10 cellular contexts compared by ENCODE assay signal in the genomic region with DNA sequence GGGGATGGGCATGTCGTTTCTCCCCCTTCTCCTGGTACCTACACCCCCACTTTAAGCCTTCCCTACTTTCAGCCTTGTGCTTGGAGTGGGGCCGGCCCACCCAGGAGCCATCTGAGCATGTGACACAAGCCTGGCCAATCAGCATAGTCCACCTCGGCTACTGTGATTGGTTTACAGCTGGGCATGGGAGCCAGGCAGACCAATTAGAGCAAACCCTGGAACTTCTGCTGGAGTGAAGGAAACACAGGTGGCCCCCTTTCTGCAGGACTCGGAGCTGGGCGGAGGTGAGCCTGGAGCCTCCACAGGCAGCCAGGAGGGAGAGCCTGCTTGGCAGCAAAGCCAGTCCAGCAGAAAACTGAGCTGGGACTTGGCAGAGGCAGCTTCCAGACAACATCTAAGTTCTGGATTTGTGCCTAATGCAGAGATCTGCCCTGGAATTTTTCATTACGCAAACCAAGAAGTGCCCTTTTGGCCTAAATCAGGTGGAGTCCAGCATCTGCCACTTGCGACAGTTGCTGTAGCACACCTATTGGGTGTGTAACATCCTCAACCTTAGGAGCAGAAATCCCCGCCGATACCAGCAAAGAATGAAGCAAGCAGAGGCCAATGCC. TPM values are rescaled to one million over a fixed set of nuclear protein-coding genes. Genes with fewer than 3 reads are reported as not detected.
DNase-seq lines count a peak whose midpoint lies in the region; ATAC-seq lines count a peak whose summit lies in the region.
"Had no signal": no experiment of that assay in that cellular context is flagged by ENCODE, and none has a peak within 500 bp of the region (broad histone marks: within the 10 kb centered on the region; RNA-seq: fewer than 3 reads in every experiment).

No MANE protein-coding gene starts in this region.

- no peaks in the 10 kb centered on the region for H3K27me3 Mint-ChIP-seq in activated CD4-positive, alpha-beta memory T cell treated with anti-CD3 and anti-CD28 coated beads for 36 hours

- no peak overlapping the region for H3K27ac Mint-ChIP-seq in activated CD4-positive, alpha-beta memory T cell treated with anti-CD3 and anti-CD28 coated beads for 36 hours

- no peaks in the 10 kb centered on the region for H3K4me1 Mint-ChIP-seq in activated CD4-positive, alpha-beta memory T cell treated with anti-CD3 and anti-CD28 coated beads for 36 hours (ENCODE audit: low read depth)

- intact Hi-C loops in activated CD4-positive, alpha-beta memory T cell treated with anti-CD3 and anti-CD28 coated beads for 36 hours (cut with micrococcal nuclease) = no loop called here

- POLR2A ChIA-PET in activated CD4-positive, alpha-beta memory T cell treated with anti-CD3 and anti-CD28 coated beads for 36 hours (lab: Charles Lee) = no interaction called here

- no peak overlapping the region for H3K4me3 Mint-ChIP-seq in activated CD4-positive, alpha-beta memory T cell treated with anti-CD3 and anti-CD28 coated beads for 36 hours
- H3K4me3 Mint-ChIP-seq: nephron had no signal

- ATAC-seq in HG03045 (IDR thresholded peaks at IDR 0.05; ENCODE audit: unreplicated experiment) = no peak

- DNase-seq in G401 (ENCODE audit: low spot score) (peak; percentile 66), OCI-M1 (lab: John Stamatoyannopoulos, UW) (peak; percentile 23), fibroblast of gingiva (ENCODE audit: low read depth) (peak; percentile 63), pons (ENCODE audit: low spot score) (peak; percentile 22), NCI-H187 treated with DMSO at 0.1 percent for 48 hours (lab: John Stamatoyannopoulos, UW) (no peak), NCI-H1092 treated with DMSO at 0.1 percent for 48 hours (lab: John Stamatoyannopoulos, UW) (no peak)
- no peak for DNase-seq in activated CD4-positive, alpha-beta memory T cell treated with anti-CD3 and anti-CD28 coated beads for 36 hours
- DNase-seq: stimulated activated naive CD4-positive, alpha-beta T cell treated with Interleukin-2 at 50 U/mL for 16 hours had no signal

- CTCF ChIA-PET in activated CD4-positive, alpha-beta memory T cell treated with anti-CD3 and anti-CD28 coated beads for 36 hours (lab: Charles Lee) = no interaction called here

- no peaks in the 10 kb centered on the region for H3K9me3 Mint-ChIP-seq in activated CD4-positive, alpha-beta memory T cell treated with anti-CD3 and anti-CD28 coated beads for 36 hours
- H3K9me3 Mint-ChIP-seq: nephron had no signal

- no peaks in the 10 kb centered on the region for H3K36me3 Mint-ChIP-seq in activated CD4-positive, alpha-beta memory T cell treated with anti-CD3 and anti-CD28 coated beads for 36 hours

- in situ Hi-C loops in G401 (cut with HindIII; ENCODE audit: low sequenced_read_pairs) = no loop called here

RNA-seq across cellular contexts. Expression of gene SCARB1, which starts 59.5 kb away (rescaled TPM):
- 106 and 107 TPM in 2 replicates for total RNA-seq in G401 (2014; rRNA removed; shearing (Covaris generic))
- 10 to 100 TPM; 11.4 to 12.8 TPM for total RNA-seq in activated CD4-positive, alpha-beta memory T cell treated with anti-CD3 and anti-CD28 coated beads for 36 hours

Comparison
In these comparisons a context has a peak if more than half of its experiments do, and no peak if none do; other contexts are left out.
1. DNase-seq: peak in G401 (single experiment), OCI-M1 (single experiment), fibroblast of gingiva (single experiment) and pons (single experiment); none in NCI-H187 treated with DMSO at 0.1 percent for 48 hours (single experiment), activated CD4-positive, alpha-beta memory T cell treated with anti-CD3 and anti-CD28 coated beads for 36 hours (single experiment) and NCI-H1092 treated with DMSO at 0.1 percent for 48 hours (single experiment).